Comparison of ENCODE assay signal across 8 cellular contexts in genomic region chr1:224182866-224183590, GRCh38. TPM values are rescaled to one million over a fixed set of nuclear protein-coding genes. Genes with fewer than 3 reads are reported as not detected.
DNase-seq lines count a peak whose midpoint lies in the region; ATAC-seq and TF ChIP-seq lines count a peak whose summit lies in the region.

Gene DEGS1 (plus strand): TSS chr1:224183240. CDS start chr1:224183337, 97 bp downstream.

- peaks cover 31% of the 10 kb centered on the region for H3K4me1 Mint-ChIP-seq in central memory CD8-positive, alpha-beta T cell

- no peaks in the 10 kb centered on the region for H3K36me3 ChIP-seq in kidney epithelial cell (ENCODE audit: control insufficient read depth, insufficient read depth, low read length)

- H3K27me3 ChIP-seq in kidney epithelial cell (ENCODE audit: control insufficient read depth, insufficient read depth, low read length) = no peaks in the 10 kb centered on the region

- H3K27me3 Mint-ChIP-seq in central memory CD8-positive, alpha-beta T cell = no peaks in the 10 kb centered on the region

- no peaks in the 10 kb centered on the region for H3K9me3 Mint-ChIP-seq in central memory CD8-positive, alpha-beta T cell

- peak; percentile 73 for DNase-seq in AG10803 (ENCODE audit: low read depth)
- peak; percentile 36 for DNase-seq in NCI-H226
- DNase-seq in central memory CD8-positive, alpha-beta T cell (ENCODE audit: low spot score in 2 of 2) = peak; percentile 74 to 81
- peak; percentile 28 for DNase-seq in kidney epithelial cell (ENCODE audit: low read depth)
- DNase-seq in stimulated activated CD4-positive, alpha-beta T cell treated with anti-CD3 and anti-CD28 coated beads, Interleukin-15, amount 100 ng/mL, for 48 hours (ENCODE audit: low read depth in 2 of 2) = peak; percentile 69 to 73

- peaks cover 24% of the 10 kb centered on the region for H3K36me3 Mint-ChIP-seq in central memory CD8-positive, alpha-beta T cell (ENCODE audit: insufficient read depth)

- ATAC-seq in GM19023 (IDR thresholded peaks at IDR 0.05; ENCODE audit: unreplicated experiment) (peak; percentile 74), HG03175 (IDR thresholded peaks at IDR 0.05; ENCODE audit: unreplicated experiment) (peak; percentile 67)
- ATAC-seq in activated CD4-positive, CD25-positive, alpha-beta regulatory T cell treated with anti-CD3 and anti-CD28 coated beads, Interleukin-2, amount 50 U/mL, for 24 hours = peak; percentile 72 to 78
- ATAC-seq in central memory CD8-positive, alpha-beta T cell (replicated peaks; ENCODE audit: extremely low read depth, poor library complexity, severe bottlenecking) = peak; percentile 81

- H3K4me3 ChIP-seq in AG10803 (ENCODE audit: low read length) (peak within 1 kb of the TSS; percentile 80), kidney epithelial cell (ENCODE audit: low read depth, low read length) (peak within 1 kb of the TSS; percentile 97)

- H3K27ac Mint-ChIP-seq in central memory CD8-positive, alpha-beta T cell (ENCODE audit: low read depth) = peak within 1 kb of the TSS; percentile 94

- TF ChIP-seq CTCF in AG10803 (conservative IDR thresholded peaks at IDR 0.05; ENCODE audit: low read length) (no peak; the same call in 1 of the 2 replicates), kidney epithelial cell (IDR thresholded peaks at IDR 0.05; ENCODE audit: insufficient read depth, low read length, poor library complexity, severe bottlenecking) (no peak)

- H3K4me3 Mint-ChIP-seq in central memory CD8-positive, alpha-beta T cell = peak within 1 kb of the TSS; percentile 78

RNA-seq across cellular contexts. Expression of gene DEGS1, which starts in this region (rescaled TPM):
- total RNA-seq in kidney epithelial cell = 66.2 and 89.2 TPM in 2 replicates

Comparison
In these comparisons a context has a peak if more than half of its experiments do, and no peak if none do; other contexts are left out.
1. Peak in every context shown above with its lines: DNase-seq, ATAC-seq and H3K4me3 ChIP-seq.